In the genomic region with DNA sequence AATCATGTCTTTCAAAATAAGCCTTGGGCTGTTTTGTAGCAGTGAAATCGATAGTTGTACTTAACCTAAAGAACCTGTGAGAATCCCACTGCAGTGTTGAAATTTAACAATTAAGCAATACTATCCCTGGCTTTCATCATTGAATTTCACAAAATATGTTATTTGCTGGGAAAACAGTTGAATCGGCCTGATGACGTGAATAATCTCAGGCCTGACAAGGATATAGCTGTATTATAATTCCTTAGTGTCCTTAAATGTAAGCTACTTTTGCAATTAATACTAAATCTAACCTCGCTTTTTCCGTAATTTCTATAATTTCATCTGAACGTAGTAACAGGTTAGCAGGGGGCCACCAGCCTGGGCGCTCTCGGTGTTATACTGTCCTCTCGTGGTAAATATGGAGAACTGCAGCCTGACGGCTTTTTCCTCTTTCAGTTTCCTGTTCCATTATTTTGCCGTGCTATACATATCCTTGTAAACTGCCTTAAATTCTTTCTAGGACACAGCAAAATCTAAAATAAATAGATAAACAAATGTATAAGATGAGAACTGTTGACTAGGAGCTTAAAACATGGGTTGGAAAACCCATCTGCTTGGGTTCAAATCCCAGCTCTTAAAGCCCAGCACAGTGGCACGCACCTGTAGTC, we compare ENCODE assay signal across 8 cellular contexts. TPM values are rescaled to one million over a fixed set of nuclear protein-coding genes. Genes with fewer than 3 reads are reported as not detected.
DNase-seq lines count a peak whose midpoint lies in the region; ATAC-seq and TF ChIP-seq lines count a peak whose summit lies in the region.

No MANE protein-coding gene starts in this region.

- no peaks in the 10 kb centered on the region for H3K9me3 ChIP-seq in duodenal mucosa (ENCODE audit: control insufficient read depth in 1 of 2, low read length in 2 of 2)

- H3K9ac ChIP-seq in duodenal mucosa (ENCODE audit: low read depth in 1 of 2, low read length in 2 of 2) (peak overlapping the region; percentile 4 to 41), mesendoderm (ENCODE audit: low read length) (no peak overlapping the region)

- H3K27ac ChIP-seq in 22Rv1: no peak overlapping the region
- H3K27ac ChIP-seq in duodenal mucosa (ENCODE audit: low read depth, low read length): no peak overlapping the region
- H3K27ac ChIP-seq in mesendoderm (ENCODE audit: low read depth, low read length): no peak overlapping the region

- H3K4me3 ChIP-seq in duodenal mucosa (ENCODE audit: low read depth in 1 of 2, low read length in 2 of 2): peak overlapping the region; percentile 44 to 72
- no peak overlapping the region for H3K4me3 ChIP-seq in mesendoderm (ENCODE audit: low read length)

- peaks cover 12 to 15% of the 10 kb centered on the region in 2 donors for H3K4me1 ChIP-seq in duodenal mucosa (ENCODE audit: control insufficient read depth in 1 of 2, insufficient read depth in 2 of 2, low read length in 2 of 2)
- no peaks in the 10 kb centered on the region for H3K4me1 ChIP-seq in mesendoderm (ENCODE audit: control insufficient read depth, low read depth, low read length)

- no peak overlapping the region for H3K18ac ChIP-seq in mesendoderm (ENCODE audit: low read length)

- H3K4ac ChIP-seq in mesendoderm (ENCODE audit: low read depth, low read length): peak overlapping the region; percentile 36

- H2AK5ac ChIP-seq in mesendoderm (ENCODE audit: low read length): no peak overlapping the region

- no peak overlapping the region for H2BK5ac ChIP-seq in mesendoderm (ENCODE audit: low read length)

- peak; percentile 64 for DNase-seq in NCI-H460 (ENCODE audit: extremely low read depth, low read depth)
- DNase-seq in activated CD4-positive, alpha-beta T cell treated with anti-CD3 and anti-CD28 coated beads, Interleukin-2, amount 50 U/mL, for 24 hours (ENCODE audit: low read depth in 1 of 2, low spot score in 1 of 2): peak; percentile 9 to 50
- peak; percentile 45 for DNase-seq in mesendoderm
- DNase-seq in stimulated activated CD8-positive, alpha-beta memory T cell treated with anti-CD3 and anti-CD28 coated beads, Interleukin-7, amount 100 ng/mL, for 1 hour (ENCODE audit: low read depth in 2 of 2): peak; percentile 32 to 34

- H4K8ac ChIP-seq in mesendoderm (ENCODE audit: low read depth, low read length): no peak overlapping the region

- no CpG with 5 or more reads among the region's 12 CpGs for WGBS in mesendoderm (ENCODE audit: extremely low coverage, insufficient coverage, low lambda C conversion rate)

- H3K79me2 ChIP-seq in mesendoderm (ENCODE audit: control insufficient read depth, insufficient read depth, low read length): no peaks in the 10 kb centered on the region

- H3K23ac ChIP-seq in mesendoderm (ENCODE audit: low read length): no peak overlapping the region

- peak; percentile 100 for TF ChIP-seq CTCF in 22Rv1 (IDR thresholded peaks at IDR 0.05)

- H3K4me2 ChIP-seq in mesendoderm (ENCODE audit: low read length): no peak overlapping the region

- H3K36me3 ChIP-seq in duodenal mucosa (ENCODE audit: control insufficient read depth in 1 of 2, insufficient read depth in 2 of 2, low read length in 2 of 2) (no peaks in the 10 kb centered on the region), mesendoderm (ENCODE audit: control insufficient read depth, insufficient read depth, low read length) (no peaks in the 10 kb centered on the region)

- H2BK120ac ChIP-seq in mesendoderm (ENCODE audit: low read depth, low read length): no peak overlapping the region

- no peak overlapping the region for H3K56ac ChIP-seq in mesendoderm (ENCODE audit: low read length)

- no peak overlapping the region for H4K5ac ChIP-seq in mesendoderm (ENCODE audit: low read length)

- no peaks in the 10 kb centered on the region for H3K27me3 ChIP-seq in duodenal mucosa (ENCODE audit: control insufficient read depth in 1 of 2, insufficient read depth in 2 of 2, low read length in 2 of 2)
- no peaks in the 10 kb centered on the region for H3K27me3 ChIP-seq in mesendoderm (ENCODE audit: insufficient read depth, low read length, poor library complexity)

- H2BK15ac ChIP-seq in mesendoderm (replicated peaks; ENCODE audit: low read depth): no peak overlapping the region

- ATAC-seq in GM18498 (IDR thresholded peaks at IDR 0.05; ENCODE audit: unreplicated experiment) (peak; percentile 81), HG03045 (IDR thresholded peaks at IDR 0.05; ENCODE audit: unreplicated experiment) (peak; percentile 72)

- no peaks in the 10 kb centered on the region for H3K79me1 ChIP-seq in mesendoderm (ENCODE audit: low read length)

RNA-seq across cellular contexts. Expression of a gene that starts 24.0 kb away (rescaled TPM):
- total RNA-seq in NCI-H460 (2014; rRNA removed; shearing (Covaris generic)): 5.7 and 6.0 TPM in 2 replicates
- polyA plus RNA-seq in NCI-H460 (2014; cell fraction: nucleus; rRNA removed): 13.3 and 14.0 TPM in 2 replicates
- 14.9 TPM for polyA plus RNA-seq in mesendoderm (2013, experiment 1 of 2)
- polyA plus RNA-seq in mesendoderm (2013, experiment 2 of 2): 16.7 TPM
